Comparison of ENCODE assay signal across 1 cellular context in the genomic region with DNA sequence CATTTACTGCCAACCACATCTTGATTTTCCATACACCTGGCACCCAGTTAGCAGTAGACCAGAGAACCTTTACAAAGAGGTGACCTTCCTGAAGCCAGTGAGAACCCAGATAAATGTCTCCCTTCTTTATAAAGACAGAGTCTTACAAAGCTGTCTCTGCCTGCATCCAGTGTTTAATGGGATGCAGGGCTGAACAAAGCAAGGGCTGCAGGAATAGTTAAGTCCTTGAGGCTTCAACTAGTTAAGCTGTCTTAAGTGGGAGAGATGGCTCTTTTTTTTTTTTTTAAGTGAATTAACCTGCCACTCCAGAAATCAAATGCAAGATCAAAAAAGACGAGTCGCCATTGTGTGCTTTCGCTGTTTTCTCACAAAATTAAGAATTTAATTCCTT.
TF ChIP-seq lines count a peak whose summit lies in the region.

No MANE protein-coding gene starts in this region.

TF ChIP-seq in endothelial cell of umbilical vein, 7 proteins besides CTCF, POLR2A, EP300 and RAD21:
- TF ChIP-seq MYC (IDR thresholded peaks at IDR 0.05; ENCODE audit: low read depth, low read length) (no peak), FOS (IDR thresholded peaks at IDR 0.05; ENCODE audit: borderline replicate concordance, insufficient read depth, low read length) (no peak), GATA2 (IDR thresholded peaks at IDR 0.05; ENCODE audit: insufficient read depth, insufficient read length, low read depth, low read length) (no peak), JUN (IDR thresholded peaks at IDR 0.05; ENCODE audit: borderline replicate concordance, insufficient read depth, insufficient read length, low read depth) (no peak), POLR2AphosphoS5 (IDR thresholded peaks at IDR 0.05; ENCODE audit: insufficient read depth, low read depth, low read length) (no peak), EZH2 (IDR thresholded peaks at IDR 0.05; ENCODE audit: borderline replicate concordance, low read depth, low read length, severe bottlenecking) (no peak)
- TF ChIP-seq, protein P1, sequence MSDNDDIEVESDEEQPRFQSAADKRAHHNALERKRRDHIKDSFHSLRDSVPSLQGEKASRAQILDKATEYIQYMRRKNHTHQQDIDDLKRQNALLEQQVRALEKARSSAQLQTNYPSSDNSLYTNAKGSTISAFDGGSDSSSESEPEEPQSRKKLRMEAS (IDR thresholded peaks at IDR 0.05; ENCODE audit: insufficient read depth, insufficient read length): no peak
